ENCODE assay signal across 1 cellular context in the genomic region with DNA sequence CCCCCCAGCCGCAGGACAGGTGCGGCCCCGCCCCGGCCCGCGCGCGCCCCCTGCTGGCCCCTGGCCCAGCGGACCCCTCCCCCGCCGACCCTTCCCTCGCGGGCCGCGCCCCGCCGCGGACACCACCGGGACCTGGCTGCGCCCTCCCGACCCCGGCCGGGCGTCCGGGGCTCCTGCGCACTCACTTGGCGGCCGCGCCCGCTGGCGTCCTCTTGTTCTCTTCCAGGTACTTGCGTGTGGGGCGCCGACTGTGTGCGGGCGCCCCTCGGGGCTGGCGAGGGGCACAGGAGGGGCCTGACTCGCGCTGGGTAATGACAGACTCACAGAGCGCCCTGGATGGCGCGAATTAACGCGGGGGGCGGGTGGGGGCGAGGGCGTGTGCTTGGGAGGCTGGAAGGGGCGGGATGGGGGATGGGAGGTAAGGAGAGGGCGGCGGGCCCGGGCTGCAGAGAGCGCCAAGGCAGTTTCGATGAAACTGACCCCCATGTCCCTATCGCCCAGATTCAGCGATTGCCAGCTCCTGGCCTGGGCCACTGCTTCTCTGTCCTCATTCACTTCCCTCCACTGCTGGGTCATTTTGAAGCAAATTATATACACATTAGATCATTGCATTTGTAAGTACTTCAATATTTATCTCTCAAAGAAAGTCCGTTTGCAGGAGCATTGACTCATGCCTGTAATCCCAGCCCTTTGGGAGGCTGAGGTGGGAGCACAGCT.
TF ChIP-seq lines count a peak whose summit lies in the region.

No MANE protein-coding gene starts in this region.

TF ChIP-seq in H1, 55 proteins besides CTCF, POLR2A, EP300 and RAD21:
- TF ChIP-seq ATF3 (IDR thresholded peaks at IDR 0.05; ENCODE audit: insufficient read depth, low read depth, low read length) (no peak), NRF1 (IDR thresholded peaks at IDR 0.05; ENCODE audit: low read depth, low read length) (no peak), RBBP5 (IDR thresholded peaks at IDR 0.05; ENCODE audit: borderline replicate concordance, low read depth, low read length) (0 out of 2 replicates have a peak, but pooled peaks have one; percentile 22), EGR1 (IDR thresholded peaks at IDR 0.05; ENCODE audit: borderline replicate concordance, low read depth, low read length) (0 out of 2 replicates have a peak, but pooled peaks have one; percentile 12), KDM4A (IDR thresholded peaks at IDR 0.05; ENCODE audit: low read depth, low read length, severe bottlenecking) (peak; percentile 60), TAF1 (IDR thresholded peaks at IDR 0.05; ENCODE audit: low read depth, low read length) (no peak), POU5F1 (IDR thresholded peaks at IDR 0.05; ENCODE audit: low read depth, low read length) (no peak), BRCA1 (IDR thresholded peaks at IDR 0.05; ENCODE audit: low read depth, low read length) (no peak), FOSL1 (IDR thresholded peaks at IDR 0.05; ENCODE audit: insufficient read depth, low read depth, low read length) (no peak), SUZ12 (IDR thresholded peaks at IDR 0.05; ENCODE audit: low read length) (no peak), RFX5 (IDR thresholded peaks at IDR 0.05; ENCODE audit: borderline replicate concordance, low read depth, low read length) (no peak), SP4 (IDR thresholded peaks at IDR 0.05; ENCODE audit: low read length) (no peak), CTBP2 (IDR thresholded peaks at IDR 0.05; ENCODE audit: borderline replicate concordance, insufficient read depth, insufficient read length, low read length) (no peak), TAF7 (optimal IDR thresholded peaks at IDR 0.05; ENCODE audit: borderline replicate concordance, low read depth, low read length) (peak; percentile 85), BACH1 (IDR thresholded peaks at IDR 0.05; ENCODE audit: low read length) (peak; percentile 55), MAFK (IDR thresholded peaks at IDR 0.05; ENCODE audit: low read depth, low read length) (no peak), SRF (IDR thresholded peaks at IDR 0.05; ENCODE audit: low read depth, low read length) (no peak), SP1 (IDR thresholded peaks at IDR 0.05; ENCODE audit: low read depth, low read length) (no peak), JUN (IDR thresholded peaks at IDR 0.05; ENCODE audit: low read depth, low read length) (no peak), TEAD4 (IDR thresholded peaks at IDR 0.05; ENCODE audit: low read depth, low read length) (0 out of 2 replicates have a peak, but pooled peaks have one; percentile 12), EZH2 (IDR thresholded peaks at IDR 0.05; ENCODE audit: low read depth, low read length, severe bottlenecking) (no peak), KDM1A (IDR thresholded peaks at IDR 0.05; ENCODE audit: borderline replicate concordance, low read length) (no peak), KDM5A (IDR thresholded peaks at IDR 0.05; ENCODE audit: low read length) (no peak), POLR2AphosphoS5 (IDR thresholded peaks at IDR 0.05; ENCODE audit: low read depth, low read length) (no peak; the same call in none of the 2 replicates), SIX5 (IDR thresholded peaks at IDR 0.05; ENCODE audit: low read depth, low read length) (no peak), NANOG (IDR thresholded peaks at IDR 0.05; ENCODE audit: insufficient read depth, low read depth, low read length, poor library complexity, severe bottlenecking) (no peak), CHD7 (IDR thresholded peaks at IDR 0.05; ENCODE audit: insufficient replicate concordance, low read length) (no peak), CREB1 (IDR thresholded peaks at IDR 0.05) (peak; percentile 91), CBX5 (IDR thresholded peaks at IDR 0.05; ENCODE audit: low read depth, low read length) (no peak), PHF8 (conservative IDR thresholded peaks at IDR 0.05; ENCODE audit: low read depth, low read length) (peak; percentile 36), ASH2L (IDR thresholded peaks at IDR 0.05; ENCODE audit: low read length) (peak; percentile 49), ATF2 (IDR thresholded peaks at IDR 0.05; ENCODE audit: low read length) (no peak), HDAC2 (IDR thresholded peaks at IDR 0.05; ENCODE audit: borderline replicate concordance in 1 of 2, low read depth in 2 of 2, low read length in 2 of 2) (peak in 1 of 2 experiments; percentile 93; a peak in 1 of 4 replicates)
- TF ChIP-seq, protein P1, sequence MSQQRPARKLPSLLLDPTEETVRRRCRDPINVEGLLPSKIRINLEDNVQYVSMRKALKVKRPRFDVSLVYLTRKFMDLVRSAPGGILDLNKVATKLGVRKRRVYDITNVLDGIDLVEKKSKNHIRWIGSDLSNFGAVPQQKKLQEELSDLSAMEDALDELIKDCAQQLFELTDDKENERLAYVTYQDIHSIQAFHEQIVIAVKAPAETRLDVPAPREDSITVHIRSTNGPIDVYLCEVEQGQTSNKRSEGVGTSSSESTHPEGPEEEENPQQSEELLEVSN (IDR thresholded peaks at IDR 0.05): no peak
